Comparison of ENCODE assay signal across 8 cellular contexts in the genomic region with DNA sequence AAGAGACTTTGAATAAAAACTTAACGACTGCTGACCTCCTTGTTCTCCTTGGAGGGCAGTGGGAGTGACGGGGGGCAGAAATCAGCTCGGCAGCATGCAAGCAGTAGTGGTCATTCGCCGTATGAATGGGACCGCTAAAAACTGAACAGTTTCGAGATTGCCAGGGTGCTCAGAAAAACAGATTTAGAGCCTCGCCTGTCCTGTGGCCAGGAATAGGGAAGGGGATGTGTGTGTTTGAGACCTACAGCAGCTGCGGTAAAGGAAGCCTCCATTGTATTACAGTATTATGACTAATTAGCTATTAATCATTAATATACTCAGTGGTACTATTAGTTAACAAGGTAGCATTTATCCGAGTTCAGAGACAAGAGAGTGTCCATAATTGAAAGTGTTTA. TPM values are rescaled to one million over a fixed set of nuclear protein-coding genes. Genes with fewer than 3 reads are reported as not detected.
DNase-seq lines count a peak whose midpoint lies in the region; ATAC-seq, FAIRE-seq and TF ChIP-seq lines count a peak whose summit lies in the region.

No MANE protein-coding gene starts in this region.

- dilution Hi-C loops in keratinocyte (cut with MboI; ENCODE audit: extremely low pct_ligation_motif_present, low sequenced_read_pairs) = no loop called here

- no peak for ATAC-seq in SK-N-SH treated with all-trans-retinoic acid at 6 μM for 48 hours

- H3K9me3 ChIP-seq in SK-N-SH = no peaks in the 10 kb centered on the region
- no peaks in the 10 kb centered on the region for H3K9me3 ChIP-seq in keratinocyte (ENCODE audit: control insufficient read depth, low read depth, low read length)

- H3K79me2 ChIP-seq in SK-N-SH (ENCODE audit: insufficient read depth) (peaks cover 38% of the 10 kb centered on the region), keratinocyte (ENCODE audit: control insufficient read depth, insufficient read depth, low read length) (peaks cover 38% of the 10 kb centered on the region)

- H3K27ac Mint-ChIP-seq in activated T-helper 1 cell treated with anti-CD3 and anti-CD28 coated beads, Interleukin-12 subunit alpha, Interleukin-12 subunit beta, Interleukin-2, Interleukin-4 antibody, amounts not matched to agents 30 ng/mL and 10 ng/mL and 1 ng/mL, durations not matched to agents 14 hours and 24 hours and 36 hours = peak overlapping the region; percentile 68

- TF ChIP-seq EP300 in SK-N-SH (IDR thresholded peaks at IDR 0.05; ENCODE audit: borderline replicate concordance in 1 of 2, low read depth in 1 of 2, low read length in 1 of 2) = no peak

- WGBS in SK-N-SH (ENCODE audit: low lambda C conversion rate) = 57% methylated on average over 10 of the region's 10 CpGs

- peaks cover 3% of the 10 kb centered on the region for H3K9me1 ChIP-seq in keratinocyte (ENCODE audit: control insufficient read depth, extremely low read depth, insufficient read depth, low read length)

- H3F3A ChIP-seq in SK-N-SH (replicated peaks; ENCODE audit: insufficient read depth) = peaks cover 19% of the 10 kb centered on the region

- intact Hi-C loops in activated T-helper 1 cell treated with anti-CD3 and anti-CD28 coated beads, Interleukin-12 subunit alpha, Interleukin-12 subunit beta, Interleukin-2, Interleukin-4 antibody, amounts not matched to agents 30 ng/mL and 10 ng/mL and 1 ng/mL, durations not matched to agents 14 hours and 24 hours and 36 hours (cut with micrococcal nuclease) = loop anchor here (2.0 to 10.0 kb wide), 3 partner anchors 170 to 448 kb away; partner anchors contain the start of gene SLC35B1

- H3K36me3 Mint-ChIP-seq in activated T-helper 1 cell treated with anti-CD3 and anti-CD28 coated beads, Interleukin-12 subunit alpha, Interleukin-12 subunit beta, Interleukin-2, Interleukin-4 antibody, amounts not matched to agents 30 ng/mL and 10 ng/mL and 1 ng/mL, durations not matched to agents 14 hours and 24 hours and 36 hours (ENCODE audit: low read depth) = peaks cover 4% of the 10 kb centered on the region

- H3K4me3 ChIP-seq in SK-N-SH (ENCODE audit: low read depth in 2 of 2, low read length in 1 of 2) = peak overlapping the region; percentile 92 to 93
- H3K4me3 ChIP-seq in keratinocyte (ENCODE audit: control insufficient read depth in 2 of 3, extremely low read depth in 1 of 3, insufficient read depth in 2 of 3, low read depth in 1 of 3, low read length in 3 of 3) = peak overlapping the region; percentile 26 to 76 (median 74)

- no peaks in the 10 kb centered on the region for H3K36me3 ChIP-seq in SK-N-SH (replicated peaks in 1 of 2; ENCODE audit: control insufficient read depth in 1 of 2, insufficient read depth in 2 of 2, low read length in 1 of 2)
- H3K36me3 ChIP-seq in keratinocyte (ENCODE audit: control insufficient read depth in 2 of 2, extremely low read depth in 1 of 2, insufficient read depth in 2 of 2, low read length in 2 of 2) = no peaks in the 10 kb centered on the region

- peak overlapping the region; percentile 78 for H3K4me2 ChIP-seq in SK-N-SH
- peak overlapping the region; percentile 93 for H3K4me2 ChIP-seq in keratinocyte (ENCODE audit: control insufficient read depth, extremely low read depth, insufficient read depth, low read depth, low read length)

- POLR2A ChIA-PET in SK-N-SH (lab: Yijun Ruan, JAX) = interaction anchor here (0.8 kb wide), 1 partner anchor 425 kb away, joined by 3 read pairs; no protein-coding TSS in a partner anchor

- no peak for TF ChIP-seq CTCF in SK-N-SH (IDR thresholded peaks at IDR 0.05)
- no peak for TF ChIP-seq CTCF in keratinocyte (optimal IDR thresholded peaks at IDR 0.05 in 1 of 3, IDR thresholded peaks at IDR 0.05 in 1 of 3, conservative IDR thresholded peaks at IDR 0.05 in 1 of 3; ENCODE audit: extremely low read depth in 1 of 3, insufficient read depth in 2 of 3, low read length in 3 of 3)

- no peak for FAIRE-seq in keratinocyte (lab: Jason Lieb, UNC)

- H2AFZ ChIP-seq in SK-N-SH (ENCODE audit: low read depth) (peak overlapping the region; percentile 89), keratinocyte (ENCODE audit: control insufficient read depth, low read length) (peak overlapping the region; percentile 92)

- no peaks in the 10 kb centered on the region for H3K27me3 Mint-ChIP-seq in activated T-helper 1 cell treated with anti-CD3 and anti-CD28 coated beads, Interleukin-12 subunit alpha, Interleukin-12 subunit beta, Interleukin-2, Interleukin-4 antibody, amounts not matched to agents 30 ng/mL and 10 ng/mL and 1 ng/mL, durations not matched to agents 14 hours and 24 hours and 36 hours (ENCODE audit: insufficient read depth)

- peak overlapping the region; percentile 43; the same call in 1 of the 2 replicates for H3K9ac ChIP-seq in SK-N-SH
- peak overlapping the region; percentile 60 for H3K9ac ChIP-seq in keratinocyte (ENCODE audit: control insufficient read depth, extremely low read depth, insufficient read depth, low read length)

- H4K20me1 ChIP-seq in SK-N-SH (ENCODE audit: insufficient read depth) = peaks cover 32% of the 10 kb centered on the region
- H4K20me1 ChIP-seq in keratinocyte (ENCODE audit: control insufficient read depth, extremely low read depth, insufficient read depth, low read length) = no peaks in the 10 kb centered on the region

- H3K4me3 Mint-ChIP-seq in activated T-helper 1 cell treated with anti-CD3 and anti-CD28 coated beads, Interleukin-12 subunit alpha, Interleukin-12 subunit beta, Interleukin-2, Interleukin-4 antibody, amounts not matched to agents 30 ng/mL and 10 ng/mL and 1 ng/mL, durations not matched to agents 14 hours and 24 hours and 36 hours = peak overlapping the region; percentile 74

- DNase-seq in SK-N-SH (no peak), keratinocyte (ENCODE audit: low read depth, low spot score) (no peak), superior temporal gyrus (ENCODE audit: extremely low spot score) (peak; percentile 24), islet precursor cell (no peak), inferior parietal cortex (ENCODE audit: extremely low spot score) (no peak), NCI-H1092 treated with DMSO at 0.1 percent for 48 hours (lab: John Stamatoyannopoulos, UW) (no peak)
- no peak for DNase-seq in activated T-helper 1 cell treated with anti-CD3 and anti-CD28 coated beads, Interleukin-12 subunit alpha, Interleukin-12 subunit beta, Interleukin-2, Interleukin-4 antibody, amounts not matched to agents 30 ng/mL and 10 ng/mL and 1 ng/mL, durations not matched to agents 14 hours and 24 hours and 36 hours (ENCODE audit: low spot score)

- H3K4me1 ChIP-seq in SK-N-SH (ENCODE audit: control insufficient read depth in 1 of 2, insufficient read depth in 2 of 2, low read depth in 1 of 2, low read length in 1 of 2) = peaks cover 17 to 18% of the 10 kb centered on the region in 2 experiments; a peak in 3 of 4 replicates
- peaks cover 30% of the 10 kb centered on the region for H3K4me1 ChIP-seq in keratinocyte (ENCODE audit: control insufficient read depth, extremely low read depth, insufficient read depth, low read length)

- H3K27ac ChIP-seq in SK-N-SH (ENCODE audit: low read depth in 2 of 2, low read length in 1 of 2) (peak overlapping the region; percentile 43 to 90; a peak in 3 of 4 replicates), keratinocyte (ENCODE audit: control insufficient read depth, insufficient read depth, low read length) (peak overlapping the region; percentile 69)

- CTCF ChIA-PET in SK-N-SH (lab: Yijun Ruan, JAX) = interaction anchor here (0.8 to 1.4 kb wide), 7 partner anchors 9 to 46 kb away, joined by 3 to 6 read pairs (median 3); no protein-coding TSS in a partner anchor

- H3K9me3 Mint-ChIP-seq in activated T-helper 1 cell treated with anti-CD3 and anti-CD28 coated beads, Interleukin-12 subunit alpha, Interleukin-12 subunit beta, Interleukin-2, Interleukin-4 antibody, amounts not matched to agents 30 ng/mL and 10 ng/mL and 1 ng/mL, durations not matched to agents 14 hours and 24 hours and 36 hours = no peaks in the 10 kb centered on the region

- H3K27me3 ChIP-seq in SK-N-SH (ENCODE audit: insufficient read depth) (no peaks in the 10 kb centered on the region), keratinocyte (ENCODE audit: control insufficient read depth, extremely low read depth, insufficient read depth, low read length) (no peaks in the 10 kb centered on the region)

- peaks cover 59% of the 10 kb centered on the region for H3K4me1 Mint-ChIP-seq in activated T-helper 1 cell treated with anti-CD3 and anti-CD28 coated beads, Interleukin-12 subunit alpha, Interleukin-12 subunit beta, Interleukin-2, Interleukin-4 antibody, amounts not matched to agents 30 ng/mL and 10 ng/mL and 1 ng/mL, durations not matched to agents 14 hours and 24 hours and 36 hours (ENCODE audit: low read depth)

- H3K9me2 ChIP-seq in SK-N-SH = no peaks in the 10 kb centered on the region

- no peak for TF ChIP-seq RAD21 in SK-N-SH (IDR thresholded peaks at IDR 0.05; ENCODE audit: low read length)

RNA-seq across cellular contexts. Expression of gene ZNF652, which starts 0.7 kb away (rescaled TPM):
- polyA plus RNA-seq in SK-N-SH (2012; rRNA removed) (5.1 and 6.5 TPM in 2 replicates), keratinocyte (5.1 to 8.9 TPM (median 8.5 TPM) in 3 replicates)
- polyA plus RNA-seq in SK-N-SH (2012; cell fraction: cytosol; rRNA removed) = 4.8 and 4.9 TPM in 2 replicates
- polyA plus RNA-seq in SK-N-SH (2012; cell fraction: nucleus; rRNA removed) = 13.1 and 17.3 TPM in 2 replicates
- total RNA-seq in activated T-helper 1 cell treated with anti-CD3 and anti-CD28 coated beads, Interleukin-12 subunit alpha, Interleukin-12 subunit beta, Interleukin-2, Interleukin-4 antibody, amounts not matched to agents 30 ng/mL and 10 ng/mL and 1 ng/mL, durations not matched to agents 14 hours and 24 hours and 36 hours = 6.3 and 7.5 TPM in 2 replicates
- polyA plus RNA-seq in keratinocyte (2011; ENCODE audit: low read depth) = 3.9 TPM
- 3.6 and 4.8 TPM in 2 replicates for polyA plus RNA-seq in keratinocyte (2011; cell fraction: cytosol; rRNA removed)
- 12.3 and 12.9 TPM in 2 replicates for polyA plus RNA-seq in keratinocyte (2011; cell fraction: nucleus; rRNA removed)
- polyA plus RNA-seq in keratinocyte (2012; ENCODE audit: low replicate concordance) = 4.7 and 5.8 TPM in 2 replicates
- polyA minus RNA-seq in keratinocyte = 12.7 to 19.0 TPM (median 12.9 TPM) in 3 replicates
- polyA minus RNA-seq in keratinocyte (2011; cell fraction: cytosol; rRNA and poly(A)+ RNA removed) = 9.4 TPM
- polyA minus RNA-seq in keratinocyte (2011; cell fraction: nucleus; rRNA and poly(A)+ RNA removed) = 11.8 and 22.0 TPM in 2 replicates

RNA-seq across cellular contexts. Expression of gene PHB1, which starts 52.0 kb away (rescaled TPM):
- 379 and 477 TPM in 2 replicates for polyA plus RNA-seq in SK-N-SH (2012; rRNA removed)
- 290 and 388 TPM in 2 replicates for polyA plus RNA-seq in SK-N-SH (2012; cell fraction: cytosol; rRNA removed)
- 173 and 230 TPM in 2 replicates for polyA plus RNA-seq in SK-N-SH (2012; cell fraction: nucleus; rRNA removed)
- 395 and 401 TPM in 2 replicates for total RNA-seq in activated T-helper 1 cell treated with anti-CD3 and anti-CD28 coated beads, Interleukin-12 subunit alpha, Interleukin-12 subunit beta, Interleukin-2, Interleukin-4 antibody, amounts not matched to agents 30 ng/mL and 10 ng/mL and 1 ng/mL, durations not matched to agents 14 hours and 24 hours and 36 hours
- polyA plus RNA-seq in keratinocyte = 286 to 500 TPM (median 395 TPM) in 3 replicates
- 64.7 TPM for polyA plus RNA-seq in keratinocyte (2011; ENCODE audit: low read depth)
- 292 and 405 TPM in 2 replicates for polyA plus RNA-seq in keratinocyte (2011; cell fraction: cytosol; rRNA removed)
- polyA plus RNA-seq in keratinocyte (2011; cell fraction: nucleus; rRNA removed) = 226 and 261 TPM in 2 replicates
- polyA plus RNA-seq in keratinocyte (2012; ENCODE audit: low replicate concordance) = 214 and 335 TPM in 2 replicates
- polyA minus RNA-seq in keratinocyte = 298 to 579 TPM (median 485 TPM) in 3 replicates
- 149 TPM for polyA minus RNA-seq in keratinocyte (2011; cell fraction: cytosol; rRNA and poly(A)+ RNA removed)
- polyA minus RNA-seq in keratinocyte (2011; cell fraction: nucleus; rRNA and poly(A)+ RNA removed) = 51.4 and 112 TPM in 2 replicates
